In the genomic region with DNA sequence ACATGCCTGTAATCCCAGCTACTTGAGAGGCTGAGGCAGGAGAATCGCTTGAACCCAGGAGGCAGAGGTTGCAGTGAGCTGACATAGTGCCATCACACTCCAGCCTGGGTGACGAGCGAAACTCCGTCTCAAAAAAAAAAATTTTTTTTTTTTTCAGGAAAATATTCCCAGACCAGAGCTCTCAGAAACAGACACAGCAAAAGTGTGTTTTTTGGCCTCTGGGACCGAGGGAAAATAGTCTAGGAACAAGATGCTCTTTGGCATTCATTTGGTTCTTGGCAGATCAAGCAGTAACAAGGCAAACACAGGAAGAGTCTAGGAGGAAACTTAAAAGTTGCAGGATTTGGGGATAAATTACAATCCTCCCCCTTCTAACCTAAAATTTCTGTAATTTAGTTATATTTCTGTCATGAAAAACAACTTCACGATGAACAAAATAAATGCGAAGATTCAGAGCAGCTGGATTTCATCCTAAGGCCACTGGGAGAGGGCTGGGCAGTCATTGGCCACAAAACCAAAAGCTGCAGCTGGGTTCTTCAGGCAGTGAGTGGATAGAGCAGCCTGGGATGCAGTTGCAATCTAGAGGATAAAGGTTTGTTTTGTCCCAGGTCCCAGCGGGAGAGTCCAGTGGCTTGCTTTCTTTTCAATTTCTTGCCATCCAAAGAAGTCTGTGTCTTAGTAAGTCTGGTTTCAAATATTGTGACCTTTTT, we compare ENCODE assay signal across 1 cellular context.
TF ChIP-seq lines count a peak whose summit lies in the region.

No MANE protein-coding gene starts in this region.

TF ChIP-seq in HepG2, 621 proteins besides CTCF, POLR2A, EP300 and RAD21:
- TF ChIP-seq U2AF1 (optimal IDR thresholded peaks at IDR 0.05; ENCODE audit: low read depth, low read length): no peak
- TF ChIP-seq, protein P1, sequence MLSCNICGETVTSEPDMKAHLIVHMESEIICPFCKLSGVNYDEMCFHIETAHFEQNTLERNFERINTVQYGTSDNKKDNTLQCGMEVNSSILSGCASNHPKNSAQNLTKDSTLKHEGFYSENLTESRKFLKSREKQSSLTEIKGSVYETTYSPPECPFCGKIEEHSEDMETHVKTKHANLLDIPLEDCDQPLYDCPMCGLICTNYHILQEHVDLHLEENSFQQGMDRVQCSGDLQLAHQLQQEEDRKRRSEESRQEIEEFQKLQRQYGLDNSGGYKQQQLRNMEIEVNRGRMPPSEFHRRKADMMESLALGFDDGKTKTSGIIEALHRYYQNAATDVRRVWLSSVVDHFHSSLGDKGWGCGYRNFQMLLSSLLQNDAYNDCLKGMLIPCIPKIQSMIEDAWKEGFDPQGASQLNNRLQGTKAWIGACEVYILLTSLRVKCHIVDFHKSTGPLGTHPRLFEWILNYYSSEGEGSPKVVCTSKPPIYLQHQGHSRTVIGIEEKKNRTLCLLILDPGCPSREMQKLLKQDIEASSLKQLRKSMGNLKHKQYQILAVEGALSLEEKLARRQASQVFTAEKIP (CRISPR knock-in tag; IDR thresholded peaks at IDR 0.05; ENCODE audit: borderline replicate concordance): no peak
- TF ChIP-seq, protein P2, sequence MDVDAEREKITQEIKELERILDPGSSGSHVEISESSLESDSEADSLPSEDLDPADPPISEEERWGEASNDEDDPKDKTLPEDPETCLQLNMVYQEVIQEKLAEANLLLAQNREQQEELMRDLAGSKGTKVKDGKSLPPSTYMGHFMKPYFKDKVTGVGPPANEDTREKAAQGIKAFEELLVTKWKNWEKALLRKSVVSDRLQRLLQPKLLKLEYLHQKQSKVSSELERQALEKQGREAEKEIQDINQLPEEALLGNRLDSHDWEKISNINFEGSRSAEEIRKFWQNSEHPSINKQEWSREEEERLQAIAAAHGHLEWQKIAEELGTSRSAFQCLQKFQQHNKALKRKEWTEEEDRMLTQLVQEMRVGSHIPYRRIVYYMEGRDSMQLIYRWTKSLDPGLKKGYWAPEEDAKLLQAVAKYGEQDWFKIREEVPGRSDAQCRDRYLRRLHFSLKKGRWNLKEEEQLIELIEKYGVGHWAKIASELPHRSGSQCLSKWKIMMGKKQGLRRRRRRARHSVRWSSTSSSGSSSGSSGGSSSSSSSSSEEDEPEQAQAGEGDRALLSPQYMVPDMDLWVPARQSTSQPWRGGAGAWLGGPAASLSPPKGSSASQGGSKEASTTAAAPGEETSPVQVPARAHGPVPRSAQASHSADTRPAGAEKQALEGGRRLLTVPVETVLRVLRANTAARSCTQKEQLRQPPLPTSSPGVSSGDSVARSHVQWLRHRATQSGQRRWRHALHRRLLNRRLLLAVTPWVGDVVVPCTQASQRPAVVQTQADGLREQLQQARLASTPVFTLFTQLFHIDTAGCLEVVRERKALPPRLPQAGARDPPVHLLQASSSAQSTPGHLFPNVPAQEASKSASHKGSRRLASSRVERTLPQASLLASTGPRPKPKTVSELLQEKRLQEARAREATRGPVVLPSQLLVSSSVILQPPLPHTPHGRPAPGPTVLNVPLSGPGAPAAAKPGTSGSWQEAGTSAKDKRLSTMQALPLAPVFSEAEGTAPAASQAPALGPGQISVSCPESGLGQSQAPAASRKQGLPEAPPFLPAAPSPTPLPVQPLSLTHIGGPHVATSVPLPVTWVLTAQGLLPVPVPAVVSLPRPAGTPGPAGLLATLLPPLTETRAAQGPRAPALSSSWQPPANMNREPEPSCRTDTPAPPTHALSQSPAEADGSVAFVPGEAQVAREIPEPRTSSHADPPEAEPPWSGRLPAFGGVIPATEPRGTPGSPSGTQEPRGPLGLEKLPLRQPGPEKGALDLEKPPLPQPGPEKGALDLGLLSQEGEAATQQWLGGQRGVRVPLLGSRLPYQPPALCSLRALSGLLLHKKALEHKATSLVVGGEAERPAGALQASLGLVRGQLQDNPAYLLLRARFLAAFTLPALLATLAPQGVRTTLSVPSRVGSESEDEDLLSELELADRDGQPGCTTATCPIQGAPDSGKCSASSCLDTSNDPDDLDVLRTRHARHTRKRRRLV (CRISPR knock-in tag; IDR thresholded peaks at IDR 0.05): no peak
